Comparison of ENCODE assay signal across 12 cellular contexts in genomic region chr9:14346301-14346721, GRCh38. TPM values are rescaled to one million over a fixed set of nuclear protein-coding genes. Genes with fewer than 3 reads are reported as not detected.
DNase-seq lines count a peak whose midpoint lies in the region; ATAC-seq and TF ChIP-seq lines count a peak whose summit lies in the region.
"Had no signal": no experiment of that assay in that cellular context is flagged by ENCODE, and none has a peak within 500 bp of the region (broad histone marks: within the 10 kb centered on the region; RNA-seq: fewer than 3 reads in every experiment).

No MANE protein-coding gene starts in this region.

- H3K4me3 ChIP-seq in HUES64 (ENCODE audit: low read length) (peak overlapping the region; percentile 60), ectodermal cell (ENCODE audit: insufficient read depth, low read depth, low read length) (peak overlapping the region; percentile 17), skeletal muscle tissue (ENCODE audit: low read length in 3 of 3) (peak overlapping the region; percentile 27 to 83 (median 83))

- ATAC-seq in left colon (peak; percentile 23), omental fat pad (ENCODE audit: low FRiP score) (no peak)
- ATAC-seq: Panc1 had no signal

- H3K27ac ChIP-seq in HUES64 (ENCODE audit: low read depth, low read length) (no peak overlapping the region), ectodermal cell (ENCODE audit: insufficient read depth, low read depth, low read length, poor library complexity, severe bottlenecking) (no peak overlapping the region), skeletal muscle tissue (ENCODE audit: low read depth, low read length) (peak overlapping the region; percentile 95)

- peak overlapping the region; percentile 52 for H3K9ac ChIP-seq in HUES64 (ENCODE audit: low read depth, low read length)
- H3K9ac ChIP-seq in skeletal muscle tissue (ENCODE audit: low read depth in 1 of 3, low read length in 3 of 3): peak overlapping the region; percentile 82 to 93 (median 88)

- H3K9me3 ChIP-seq in HUES64 (ENCODE audit: insufficient read depth, low read depth, low read length) (no peaks in the 10 kb centered on the region), ectodermal cell (ENCODE audit: control insufficient read depth, low read length) (no peaks in the 10 kb centered on the region), skeletal muscle tissue (ENCODE audit: control insufficient read depth in 3 of 3, low read length in 3 of 3) (no peaks in the 10 kb centered on the region)

- TF ChIP-seq CTCF in omental fat pad (IDR thresholded peaks at IDR 0.05) (no peak), GM10266 (IDR thresholded peaks at IDR 0.05; ENCODE audit: control insufficient read depth, insufficient read depth, low read depth, missing control alignments) (no peak)

- H3K4me1 ChIP-seq in HUES64 (ENCODE audit: insufficient read depth, low read length): peaks cover 50% of the 10 kb centered on the region
- peaks cover 60% of the 10 kb centered on the region for H3K4me1 ChIP-seq in ectodermal cell (ENCODE audit: control insufficient read depth, insufficient read depth, low read length)
- H3K4me1 ChIP-seq in skeletal muscle tissue (ENCODE audit: control insufficient read depth in 3 of 3, insufficient read depth in 3 of 3, low read length in 3 of 3): peaks cover 21 to 36% (median 29%) of the 10 kb centered on the region in 3 donors

- DNase-seq in left colon (no peak), omental fat pad (ENCODE audit: low spot score) (no peak), GM10266 (ENCODE audit: extremely low spot score) (no peak), GOT3 (lab: John Stamatoyannopoulos, UW) (no peak), AG08395 (ENCODE audit: low spot score) (no peak)
- DNase-seq: activated effector memory CD4-positive, alpha-beta T cell treated with anti-CD3 and anti-CD28 coated beads, Interleukin-2, amount 50 U/mL, for 16 hours; CD4-positive, alpha-beta memory T cell; NCI-H1436 treated with DMSO at 0.1 percent for 48 hours had no signal

- H3K27me3 ChIP-seq in HUES64 (ENCODE audit: insufficient read depth, low read length): peaks cover 100% of the 10 kb centered on the region
- peaks cover 100% of the 10 kb centered on the region for H3K27me3 ChIP-seq in ectodermal cell (ENCODE audit: control insufficient read depth, insufficient read depth, low read length, poor library complexity, severe bottlenecking)
- H3K27me3 ChIP-seq in skeletal muscle tissue (ENCODE audit: control insufficient read depth in 3 of 3, insufficient read depth in 3 of 3, low read length in 3 of 3): no peaks in the 10 kb centered on the region

- H3K36me3 ChIP-seq in HUES64 (ENCODE audit: insufficient read depth, low read length) (no peaks in the 10 kb centered on the region), ectodermal cell (ENCODE audit: control insufficient read depth, insufficient read depth, low read length) (no peaks in the 10 kb centered on the region), skeletal muscle tissue (ENCODE audit: control insufficient read depth in 3 of 3, insufficient read depth in 3 of 3, low read length in 3 of 3) (no peaks in the 10 kb centered on the region)

- under 1% methylated on average over 28 of the region's 28 CpGs for WGBS in HUES64
- 0 to 1% methylated on average over 28 of the region's 28 CpGs for WGBS in ectodermal cell, 2 experiments

- intact Hi-C loops in left colon (cut with DNase I, micrococcal nuclease): loop anchor here in 1 of 2 donors (10.0 kb wide), 1 partner anchor 322 kb away; no protein-coding TSS in a partner anchor

RNA-seq across cellular contexts. Expression of gene NFIB, which starts 32.4 kb away (rescaled TPM):
- polyA plus RNA-seq in HUES64 (2013, experiment 1 of 2): 1.9 TPM
- 2.5 TPM for polyA plus RNA-seq in HUES64 (2013, experiment 2 of 2)
- polyA plus RNA-seq in ectodermal cell (2013, experiment 1 of 4): 0.22 TPM
- polyA plus RNA-seq in ectodermal cell (2013, experiment 2 of 4): 0.25 TPM
- 0.64 TPM for polyA plus RNA-seq in ectodermal cell (2013, experiment 3 of 4)
- polyA plus RNA-seq in ectodermal cell (2013, experiment 4 of 4): 0.65 TPM
- total RNA-seq in left colon: 10 to 100 TPM; 45.2 to 74.7 TPM
- total RNA-seq in skeletal muscle tissue: 95.0 TPM
- total RNA-seq in omental fat pad: 100 to 1,000 TPM in 3 of 4 donors, 10 to 100 TPM in 1; 55.1 to 265 (median 106) TPM
- total RNA-seq: CD4-positive, alpha-beta memory T cell had no signal
- polyA plus RNA-seq: CD4-positive, alpha-beta memory T cell had no signal

Comparison
In these comparisons a context has a peak if more than half of its experiments do, and no peak if none do; other contexts are left out.
1. H3K4me3 ChIP-seq: peak in every context shown above with its lines; median percentile 83 in skeletal muscle tissue; 60 in HUES64; 17 in ectodermal cell.